In genomic region chr7:6271091-6271658, GRCh38 we compare ENCODE assay signal across 8 cellular contexts. TPM values are rescaled to one million over a fixed set of nuclear protein-coding genes. Genes with fewer than 3 reads are reported as not detected.
DNase-seq lines count a peak whose midpoint lies in the region; ATAC-seq, FAIRE-seq and TF ChIP-seq lines count a peak whose summit lies in the region.

No MANE protein-coding gene starts in this region.

- H3K27ac Mint-ChIP-seq in CD4-positive, alpha-beta T cell, result no peak overlapping the region

- peak; percentile 77 for ATAC-seq in CD4-positive, alpha-beta T cell (ENCODE audit: poor library complexity)
- ATAC-seq in HG02678 (IDR thresholded peaks at IDR 0.05; ENCODE audit: unreplicated experiment) (peak; percentile 45), SK-N-SH treated with all-trans-retinoic acid at 6 μM for 48 hours (peak; percentile 85), GM12878 (peak; percentile 83), GM21367 (IDR thresholded peaks at IDR 0.05; ENCODE audit: unreplicated experiment) (no peak)

- 24% methylated on average over 14 of the region's 14 CpGs for WGBS in GM12878 (ENCODE audit: insufficient coverage, insufficient replicate concordance, low lambda C conversion rate, missing lambda C conversion rate)
- WGBS in prostate gland, result 3% methylated on average over 14 of the region's 14 CpGs

- peak overlapping the region; percentile 72 for H3K9ac ChIP-seq in GM12878 (ENCODE audit: control insufficient read depth, insufficient read depth, low read length)

- TF ChIP-seq POLR2A in GM12878 (IDR thresholded peaks at IDR 0.05; ENCODE audit: low read depth, low read length) (no peak), prostate gland (IDR thresholded peaks at IDR 0.05) (no peak)

- FAIRE-seq in GM12878 (lab: Jason Lieb, UNC), result no peak

- no peak overlapping the region for H2AFZ ChIP-seq in GM12878 (ENCODE audit: control insufficient read depth, low read depth, low read length)

- intact Hi-C loops in CD4-positive, alpha-beta T cell (cut with DNase I, micrococcal nuclease), result loop anchor here (5.0 to 10.0 kb wide), 3 partner anchors 46 to 236 kb away; partner anchors contain the start of gene DAGLB (in 1 of the 2)
- intact Hi-C loops in GM12878 (cut with micrococcal nuclease; ENCODE audit: unreplicated experiment), result loop anchor here (2.0 kb wide), 1 partner anchor 14 kb away; no protein-coding TSS in a partner anchor
- intact Hi-C loops in prostate gland (cut with DNase I), result loop anchor here (5.0 kb wide), 2 partner anchors 46 to 114 kb away; no protein-coding TSS in a partner anchor

- H3K4me2 ChIP-seq in GM12878 (ENCODE audit: control insufficient read depth, insufficient read depth), result peak overlapping the region; percentile 71

- peaks cover 20% of the 10 kb centered on the region for H3K4me1 Mint-ChIP-seq in CD4-positive, alpha-beta T cell (ENCODE audit: low read depth)

- SMC1A ChIA-PET in GM12878 (lab: Charles Lee; ENCODE audit: uncharacterized antibody, unreplicated experiment), result interaction anchor here (0.7 to 6.8 kb wide), 11 partner anchors 13 to 164 kb away, joined by 3 to 141 read pairs (median 4); no protein-coding TSS in a partner anchor

- CTCF ChIA-PET in CD4-positive, alpha-beta T cell (lab: Charles Lee), result interaction anchor here (1.0 to 1.6 kb wide), 2 partner anchors 50 to 54 kb away, joined by 3 to 4 read pairs; no protein-coding TSS in a partner anchor
- CTCF ChIA-PET in GM12878 (lab: Yijun Ruan, JAX), result interaction anchor here (0.9 to 4.5 kb wide), 18 partner anchors 11 to 149 kb away, joined by 3 to 82 read pairs (median 4); no protein-coding TSS in a partner anchor

- RAD21 ChIA-PET in GM12878 (lab: Charles Lee; ENCODE audit: unreplicated experiment), result interaction anchor here (0.8 to 4.5 kb wide), 10 partner anchors 8 to 274 kb away, joined by 3 to 84 read pairs (median 6); no protein-coding TSS in a partner anchor

- TF ChIP-seq RAD21 in GM12878 (IDR thresholded peaks at IDR 0.05; ENCODE audit: insufficient read depth, low read depth, low read length), result peak; percentile 30

- peak overlapping the region; percentile 67 for H3K4me3 ChIP-seq in GM12878
- peak overlapping the region; percentile 74 to 89 for H3K4me3 ChIP-seq in prostate gland

- no peaks in the 10 kb centered on the region for H4K20me1 ChIP-seq in GM12878 (ENCODE audit: control insufficient read depth, insufficient read depth)

- POLR2A ChIA-PET in CD4-positive, alpha-beta T cell (lab: Charles Lee), result interaction anchor here (0.7 to 1.3 kb wide), 3 partner anchors 9 to 111 kb away, joined by 3 to 4 read pairs (median 3); no protein-coding TSS in a partner anchor
- POLR2A ChIA-PET in GM12878 (lab: Charles Lee), result interaction anchor here (0.6 to 2.1 kb wide), 8 partner anchors 9 to 75 kb away, joined by 3 to 30 read pairs (median 6); no protein-coding TSS in a partner anchor

- DNase-seq in CD4-positive, alpha-beta T cell, result peak in 9 of 10 experiments; percentile 6 to 46 (median 27)
- DNase-seq in GM12878 (ENCODE audit: low read depth, low spot score) (no peak), hippocampal formation (lab: John Stamatoyannopoulos, UW) (peak; percentile 57 to 71), prostate gland (ENCODE audit: low spot score) (no peak), SK-N-DZ (ENCODE audit: low spot score) (no peak)

- no peak for TF ChIP-seq EP300 in GM12878 (IDR thresholded peaks at IDR 0.05; ENCODE audit: borderline replicate concordance in 1 of 2, control insufficient read depth in 1 of 2, low read depth in 2 of 2, low read length in 2 of 2)

- H3K36me3 ChIP-seq in GM12878 (ENCODE audit: control insufficient read depth in 2 of 2, insufficient read depth in 2 of 2, low read length in 1 of 2), result no peaks in the 10 kb centered on the region
- no peaks in the 10 kb centered on the region for H3K36me3 ChIP-seq in prostate gland

- peak overlapping the region; percentile 91 for H3K4me3 Mint-ChIP-seq in CD4-positive, alpha-beta T cell

- in situ Hi-C loops in GM12878 (cut with MboI), result loop anchor here (25.0 kb wide), 1 partner anchor 1866 kb away; no protein-coding TSS in a partner anchor

- peaks cover 38% of the 10 kb centered on the region for H3K79me2 ChIP-seq in GM12878 (ENCODE audit: control insufficient read depth, insufficient read depth, low read length)

- no peaks in the 10 kb centered on the region for H3K9me3 Mint-ChIP-seq in CD4-positive, alpha-beta T cell

- TSS peak; percentile 51 for BruUV-seq in GM12878 (replicated peaks; lab: Mats Ljungman, UMichigan)

- no peaks in the 10 kb centered on the region for H3K36me3 Mint-ChIP-seq in CD4-positive, alpha-beta T cell (ENCODE audit: low read depth)

- no peaks in the 10 kb centered on the region for H3K27me3 ChIP-seq in CD4-positive, alpha-beta T cell (ENCODE audit: control insufficient read depth, insufficient read depth, low read length)
- H3K27me3 ChIP-seq in GM12878 (replicated peaks in 1 of 2; ENCODE audit: control insufficient read depth in 2 of 2, insufficient read depth in 2 of 2, low read length in 1 of 2) (no peaks in the 10 kb centered on the region), prostate gland (replicated peaks; ENCODE audit: insufficient read depth) (no peaks in the 10 kb centered on the region)

- no peak overlapping the region for H3K27ac ChIP-seq in CD4-positive, alpha-beta T cell (ENCODE audit: low read depth, low read length)
- H3K27ac ChIP-seq in GM12878 (ENCODE audit: control insufficient read depth, insufficient read depth) (no peak overlapping the region), prostate gland (no peak overlapping the region)

- peaks cover 9% of the 10 kb centered on the region; the same call in 1 of the 2 replicates for H3K4me1 ChIP-seq in GM12878 (ENCODE audit: control insufficient read depth, insufficient read depth, low read length)
- H3K4me1 ChIP-seq in prostate gland (replicated peaks), result peaks cover 15% of the 10 kb centered on the region

- no peak for TF ChIP-seq CTCF in CD4-positive, alpha-beta T cell (IDR thresholded peaks at IDR 0.05)
- peak in 2 of 3 experiments; percentile 48 to 49; a peak in 2 of 6 replicates for TF ChIP-seq CTCF in GM12878 (IDR thresholded peaks at IDR 0.05 in 2 of 3, conservative IDR thresholded peaks at IDR 0.05 in 1 of 3; ENCODE audit: control insufficient read depth in 2 of 3, extremely low read depth in 1 of 3, insufficient read depth in 1 of 3, low read depth in 3 of 3, low read length in 3 of 3)
- peak in 2 of 4 experiments; percentile 28 to 37 for TF ChIP-seq CTCF in prostate gland (IDR thresholded peaks at IDR 0.05)

- no peaks in the 10 kb centered on the region for H3K9me3 ChIP-seq in CD4-positive, alpha-beta T cell (ENCODE audit: control insufficient read depth, low read length)
- H3K9me3 ChIP-seq in GM12878 (replicated peaks; ENCODE audit: control insufficient read depth, insufficient read depth, low read length), result peaks cover 3% of the 10 kb centered on the region; the same call in 2 of the 3 replicates
- no peaks in the 10 kb centered on the region for H3K9me3 ChIP-seq in prostate gland

- peaks cover 6% of the 10 kb centered on the region for H3K27me3 Mint-ChIP-seq in CD4-positive, alpha-beta T cell

TF ChIP-seq in SK-N-SH treated with all-trans-retinoic acid at 6 μM for 48 hours, 23 proteins besides CTCF, POLR2A, EP300 and RAD21 (continues in another document):
- TF ChIP-seq BACH2 (CRISPR knock-in tag; IDR thresholded peaks at IDR 0.05; ENCODE audit: borderline replicate concordance), result no peak
- TF ChIP-seq TCF4 (CRISPR knock-in tag; IDR thresholded peaks at IDR 0.05; ENCODE audit: borderline replicate concordance), result no peak
- no peak for TF ChIP-seq RARB (CRISPR knock-in tag; IDR thresholded peaks at IDR 0.05)

TF ChIP-seq in GM12878, 131 proteins besides CTCF, POLR2A, EP300 and RAD21 (continues in another document):
- TF ChIP-seq SKIL (IDR thresholded peaks at IDR 0.05; ENCODE audit: low read depth, poor library complexity, severe bottlenecking) (peak; percentile 26), KDM1A (IDR thresholded peaks at IDR 0.05; ENCODE audit: borderline replicate concordance) (no peak), IKZF2 (IDR thresholded peaks at IDR 0.05) (peak in 1 of 2 experiments; percentile 2; a peak in 1 of 4 replicates), ZNF207 (IDR thresholded peaks at IDR 0.05; ENCODE audit: borderline replicate concordance) (peak; percentile 41; the same call in 1 of the 2 replicates)

RNA-seq across cellular contexts. Expression of gene CYTH3, which starts 1.2 kb away (rescaled TPM):
- 1 to 10 TPM; 7.6 to 9.1 TPM for total RNA-seq in CD4-positive, alpha-beta T cell
- total RNA-seq in GM12878 (2013; cell fraction: nucleolus; rRNA removed), result 68.4 and 72.9 TPM in 2 replicates
- total RNA-seq in GM12878 (2014; rRNA removed) (16.7 and 19.8 TPM in 2 replicates), GM12878 (2014; rRNA removed; fragmentation: Illumina TruSeq; extraction: Trizol) (12.9 and 13.1 TPM in 2 replicates), GM12878 (2021) (20.8 and 23.9 TPM in 2 replicates), prostate gland (10 to 100 TPM; 12.3 to 37.7 TPM)
- polyA plus RNA-seq in GM12878 (2011; ENCODE audit: low read depth), result 7.7 TPM
- polyA plus RNA-seq in GM12878 (2011; rRNA removed) (16.1 and 28.2 TPM in 2 replicates), GM12878 (2014; fragmentation: Illumina TruSeq; extraction: Trizol) (12.2 and 16.6 TPM in 2 replicates), GM12878 (2014; fragmentation: Nextera tagmentation; extraction: Ambion mirVana) (1 to 10 TPM in 1 of 2 experiments, under 1 TPM in 1; 0.45 to 1.4 TPM), GM12878 (2014; rRNA removed) (27.4 and 32.3 TPM in 2 replicates), GM12878 (2016; fragmentation: Nextera tagmentation; extraction: Ambion mirVana) (10 to 100 TPM; 13.8 to 14.8 TPM)
- 21.5 and 26.0 TPM in 2 replicates for polyA plus RNA-seq in GM12878 (2011; cell fraction: cytosol; rRNA removed)
- polyA plus RNA-seq in GM12878 (2011; cell fraction: nucleus; rRNA removed), result 69.2 and 77.0 TPM in 2 replicates
- polyA plus RNA-seq in GM12878 (2012), result 14.2 and 17.9 TPM in 2 replicates
- polyA minus RNA-seq in GM12878 (2011; rRNA and poly(A)+ RNA removed), result 12.1 and 17.7 TPM in 2 replicates
- polyA minus RNA-seq in GM12878 (2011; cell fraction: cytosol; rRNA and poly(A)+ RNA removed), result 6.7 TPM in 2 replicates
- polyA minus RNA-seq in GM12878 (2011; cell fraction: nucleus; rRNA and poly(A)+ RNA removed), result 18.3 and 25.9 TPM in 2 replicates
- polyA plus RNA-seq in SK-N-DZ (2014; cell fraction: cytosol; rRNA removed), result 29.8 and 33.2 TPM in 2 replicates
- polyA plus RNA-seq in SK-N-DZ (2014; cell fraction: nucleus; rRNA removed), result 37.6 and 58.5 TPM in 2 replicates

Comparison
In these comparisons a context has a peak if more than half of its experiments do, and no peak if none do; other contexts are left out.
1. DNase-seq: peak in CD4-positive, alpha-beta T cell (9 of 10) and hippocampal formation (2 of 2); none in GM12878 (single experiment), prostate gland (single experiment) and SK-N-DZ (single experiment).